20 cellular contexts compared by ENCODE assay signal in the genomic region with DNA sequence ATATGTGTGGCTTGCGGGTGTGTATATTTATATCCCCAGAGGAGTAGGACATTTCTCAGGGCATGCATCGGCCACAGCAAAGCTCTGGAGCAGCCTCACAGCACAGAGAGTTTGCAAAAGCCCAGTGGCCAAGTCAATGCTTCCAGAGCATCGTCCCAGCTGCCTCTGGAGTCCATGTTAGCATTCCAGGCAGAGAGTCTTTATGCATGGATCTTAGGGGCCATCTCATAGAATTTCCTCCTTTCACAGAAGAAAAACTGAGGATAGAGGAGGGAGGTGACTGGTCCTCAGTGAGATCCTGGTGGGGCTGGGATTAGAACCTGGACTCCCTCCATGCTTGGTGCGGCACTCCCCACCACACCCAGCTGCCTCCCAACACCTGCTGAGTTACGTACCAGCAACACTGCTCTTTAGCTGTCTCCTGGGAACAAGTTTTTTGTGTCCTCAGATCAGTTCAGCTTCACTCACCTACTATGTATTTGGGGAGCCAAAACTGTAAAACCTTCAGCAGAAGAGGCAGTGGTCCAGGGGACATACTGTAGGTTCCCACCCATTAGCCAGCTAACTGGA.
DNase-seq lines count a peak whose midpoint lies in the region; ATAC-seq, FAIRE-seq and TF ChIP-seq lines count a peak whose summit lies in the region.
"Had no signal": no experiment of that assay in that cellular context is flagged by ENCODE, and none has a peak within 500 bp of the region (broad histone marks: within the 10 kb centered on the region; RNA-seq: fewer than 3 reads in every experiment).

No MANE protein-coding gene starts in this region.

- no peaks in the 10 kb centered on the region for H3K9me3 Mint-ChIP-seq in stimulated activated effector memory CD8-positive, alpha-beta T cell treated with anti-CD3 and anti-CD28 coated beads, Interleukin-12 subunit alpha, Interleukin-12 subunit beta, amount 100 ng/mL, for 72 hours
- H3K9me3 Mint-ChIP-seq: activated CD4-positive, alpha-beta T cell treated with anti-CD3 and anti-CD28 coated beads, Interleukin-2, amount 10 ng/mL, durations not matched to agents 24 days and 14 days; CD4-positive, CD25-positive, alpha-beta regulatory T cell had no signal

- peaks cover 63% of the 10 kb centered on the region for H3K4me1 ChIP-seq in OCI-LY7 (ENCODE audit: insufficient read depth, low read length, poor library complexity, severe bottlenecking)

- H4K20me1 ChIP-seq in OCI-LY7 (ENCODE audit: insufficient read depth, low read length), result no peaks in the 10 kb centered on the region

- H2AFZ ChIP-seq in OCI-LY7 (ENCODE audit: low read length), result no peak overlapping the region

- POLR2A ChIA-PET in OCI-LY7 (lab: Charles Lee), result interaction anchor here (0.5 to 1.8 kb wide), 4 partner anchors 15 to 681 kb away, joined by 3 to 5 read pairs (median 3); no protein-coding TSS in a partner anchor

- no peaks in the 10 kb centered on the region for H3K9me2 ChIP-seq in OCI-LY7 (ENCODE audit: insufficient read depth, low read length)

- H3K4me3 Mint-ChIP-seq in stimulated activated effector memory CD8-positive, alpha-beta T cell treated with anti-CD3 and anti-CD28 coated beads, Interleukin-12 subunit alpha, Interleukin-12 subunit beta, amount 100 ng/mL, for 72 hours, result no peak overlapping the region
- H3K4me3 Mint-ChIP-seq: activated CD4-positive, alpha-beta T cell treated with anti-CD3 and anti-CD28 coated beads, Interleukin-2, amount 10 ng/mL, durations not matched to agents 24 days and 14 days; CD4-positive, CD25-positive, alpha-beta regulatory T cell had no signal

- H3K4me3 ChIP-seq in OCI-LY7 (ENCODE audit: low read depth, low read length, poor library complexity, severe bottlenecking), result no peak overlapping the region
- H3K4me3 ChIP-seq: tibial nerve had no signal

- H3K36me3 Mint-ChIP-seq in stimulated activated effector memory CD8-positive, alpha-beta T cell treated with anti-CD3 and anti-CD28 coated beads, Interleukin-12 subunit alpha, Interleukin-12 subunit beta, amount 100 ng/mL, for 72 hours, result no peaks in the 10 kb centered on the region
- H3K36me3 Mint-ChIP-seq: CD4-positive, CD25-positive, alpha-beta regulatory T cell had no signal

- H3K27ac ChIP-seq in OCI-LY7 (ENCODE audit: low read depth, low read length, poor library complexity, severe bottlenecking), result peak overlapping the region; percentile 10
- H3K27ac ChIP-seq: foreskin keratinocyte, tibial nerve had no signal

- H3K4me2 ChIP-seq in OCI-LY7 (ENCODE audit: low read length), result peak overlapping the region; percentile 46

- H3K36me3 ChIP-seq in OCI-LY7 (ENCODE audit: insufficient read depth, low read length), result no peaks in the 10 kb centered on the region
- H3K36me3 ChIP-seq: tibial nerve had no signal

- TF ChIP-seq CTCF in OCI-LY7 (conservative IDR thresholded peaks at IDR 0.05; ENCODE audit: low read length), result no peak

- no TSS peak for BruUV-seq in OCI-LY7 (replicated peaks; lab: Mats Ljungman, UMichigan)

- CTCF ChIA-PET in OCI-LY7 (lab: Charles Lee; ENCODE audit: unreplicated experiment), result interaction anchor here (1.1 kb wide), 1 partner anchor 28 kb away, joined by 3 read pairs; no protein-coding TSS in a partner anchor

- H3K9me3 ChIP-seq in OCI-LY7 (ENCODE audit: low read length), result no peaks in the 10 kb centered on the region
- H3K9me3 ChIP-seq: tibial nerve had no signal

- H3K4me1 Mint-ChIP-seq in stimulated activated effector memory CD8-positive, alpha-beta T cell treated with anti-CD3 and anti-CD28 coated beads, Interleukin-12 subunit alpha, Interleukin-12 subunit beta, amount 100 ng/mL, for 72 hours, result peaks cover 23% of the 10 kb centered on the region

- no peak for ATAC-seq in stimulated activated effector memory CD8-positive, alpha-beta T cell treated with anti-CD3 and anti-CD28 coated beads, Interleukin-12 subunit alpha, Interleukin-12 subunit beta, amount 100 ng/mL, for 72 hours
- ATAC-seq in GM21360 (IDR thresholded peaks at IDR 0.05; ENCODE audit: unreplicated experiment), result no peak
- ATAC-seq: foreskin keratinocyte, left lobe of liver had no signal

- no peaks in the 10 kb centered on the region for H3K79me2 ChIP-seq in OCI-LY7 (ENCODE audit: insufficient read depth, low read depth, low read length)

- H3K27ac Mint-ChIP-seq in stimulated activated effector memory CD8-positive, alpha-beta T cell treated with anti-CD3 and anti-CD28 coated beads, Interleukin-12 subunit alpha, Interleukin-12 subunit beta, amount 100 ng/mL, for 72 hours, result peak overlapping the region; percentile 5
- H3K27ac Mint-ChIP-seq: activated CD4-positive, alpha-beta T cell treated with anti-CD3 and anti-CD28 coated beads, Interleukin-2, amount 10 ng/mL, durations not matched to agents 24 days and 14 days; CD4-positive, CD25-positive, alpha-beta regulatory T cell had no signal

- no peak for FAIRE-seq in GM19239 (lab: Jason Lieb, UNC)
- FAIRE-seq: A204.1, endothelial cell of umbilical vein had no signal

- intact Hi-C loops in OCI-LY7 (cut with micrococcal nuclease; ENCODE audit: unreplicated experiment), result no loop called here

- DNase-seq in NCI-H2227 (lab: John Stamatoyannopoulos, UW; ENCODE audit: unreplicated experiment) (peak; percentile 40), NCI-H2227 treated with DMSO at 0.1 percent for 48 hours (lab: John Stamatoyannopoulos, UW) (no peak), OCI-LY7 (ENCODE audit: low spot score) (no peak), mesenteric fat pad (ENCODE audit: low spot score) (peak; percentile 39), GM19239 (ENCODE audit: insufficient read length, low spot score) (no peak), T1000 (lab: John Stamatoyannopoulos, UW) (no peak)
- DNase-seq in stimulated activated effector memory CD8-positive, alpha-beta T cell treated with anti-CD3 and anti-CD28 coated beads, Interleukin-12 subunit alpha, Interleukin-12 subunit beta, amount 100 ng/mL, for 72 hours (ENCODE audit: low spot score in 2 of 2), result no peak
- DNase-seq: activated CD4-positive, alpha-beta T cell treated with anti-CD3 and anti-CD28 coated beads, Interleukin-2, amount 10 ng/mL, durations not matched to agents 24 days and 14 days; activated CD8-positive, alpha-beta memory T cell treated with anti-CD3 and anti-CD28 coated beads, Interleukin-2, amount 50 U/mL, for 4 hours; aorta; CD4-positive, CD25-positive, alpha-beta regulatory T cell; cortex of kidney; foreskin keratinocyte; NCI-H1930; NCI-H774 had no signal

Comparison
In these comparisons a context has a peak if more than half of its experiments do, and no peak if none do; other contexts are left out.
1. DNase-seq: peak in NCI-H2227 (single experiment) and mesenteric fat pad (single experiment); none in NCI-H2227 treated with DMSO at 0.1 percent for 48 hours (single experiment), OCI-LY7 (single experiment), stimulated activated effector memory CD8-positive, alpha-beta T cell treated with anti-CD3 and anti-CD28 coated beads, Interleukin-12 subunit alpha, Interleukin-12 subunit beta, amount 100 ng/mL, for 72 hours (0 of 2), GM19239 (single experiment) and T1000 (single experiment).